In genomic region chr6:24365103-24365633, GRCh38 we compare ENCODE assay signal across 4 cellular contexts. TPM values are rescaled to one million over a fixed set of nuclear protein-coding genes. Genes with fewer than 3 reads are reported as not detected.
"Had no signal": no experiment of that assay in that cellular context is flagged by ENCODE, and none has a peak within 500 bp of the region (broad histone marks: within the 10 kb centered on the region; RNA-seq: fewer than 3 reads in every experiment).

No MANE protein-coding gene starts in this region.

RNA-seq across cellular contexts. Expression of gene DCDC2, which starts 7.3 kb away (rescaled TPM):
- total RNA-seq: GM23248, H7, HFFc6, IMR-90 had no signal
- polyA plus RNA-seq: GM23248, IMR-90 had no signal
